In genomic region chr16:31143036-31143888, GRCh38 we compare ENCODE assay signal across 2 cellular contexts.
TF ChIP-seq lines count a peak whose summit lies in the region.

No MANE protein-coding gene starts in this region.

TF ChIP-seq in endothelial cell of umbilical vein, 7 proteins besides CTCF, POLR2A, EP300 and RAD21:
- TF ChIP-seq FOS (IDR thresholded peaks at IDR 0.05; ENCODE audit: borderline replicate concordance, insufficient read depth, low read length) = no peak
- TF ChIP-seq GATA2 (IDR thresholded peaks at IDR 0.05; ENCODE audit: insufficient read depth, insufficient read length, low read depth, low read length) = no peak
- no peak for TF ChIP-seq JUN (IDR thresholded peaks at IDR 0.05; ENCODE audit: borderline replicate concordance, insufficient read depth, insufficient read length, low read depth)
- TF ChIP-seq MAX (IDR thresholded peaks at IDR 0.05; ENCODE audit: insufficient read depth, insufficient read length) = no peak
- no peak for TF ChIP-seq MYC (IDR thresholded peaks at IDR 0.05; ENCODE audit: low read depth, low read length)
- no peak for TF ChIP-seq POLR2AphosphoS5 (IDR thresholded peaks at IDR 0.05; ENCODE audit: insufficient read depth, low read depth, low read length)
- TF ChIP-seq EZH2 (IDR thresholded peaks at IDR 0.05; ENCODE audit: borderline replicate concordance, low read depth, low read length, severe bottlenecking) = no peak
TF ChIP-seq in endothelial cell of umbilical vein: peak in this region for 0.

TF ChIP-seq in GM12891, 5 proteins besides CTCF, POLR2A, EP300 and RAD21:
- no peak for TF ChIP-seq POU2F2 (IDR thresholded peaks at IDR 0.05; ENCODE audit: low read depth, low read length)
- TF ChIP-seq SPI1 (IDR thresholded peaks at IDR 0.05; ENCODE audit: low read depth, low read length) = no peak
- no peak for TF ChIP-seq POLR2AphosphoS5 (IDR thresholded peaks at IDR 0.05; ENCODE audit: low read depth, low read length)
- no peak for TF ChIP-seq PAX5 (IDR thresholded peaks at IDR 0.05; ENCODE audit: insufficient read depth, low read length, severe bottlenecking)
- TF ChIP-seq TAF1 (IDR thresholded peaks at IDR 0.05; ENCODE audit: low read depth, low read length) = no peak
